Comparison of ENCODE assay signal across 8 cellular contexts in the genomic region with DNA sequence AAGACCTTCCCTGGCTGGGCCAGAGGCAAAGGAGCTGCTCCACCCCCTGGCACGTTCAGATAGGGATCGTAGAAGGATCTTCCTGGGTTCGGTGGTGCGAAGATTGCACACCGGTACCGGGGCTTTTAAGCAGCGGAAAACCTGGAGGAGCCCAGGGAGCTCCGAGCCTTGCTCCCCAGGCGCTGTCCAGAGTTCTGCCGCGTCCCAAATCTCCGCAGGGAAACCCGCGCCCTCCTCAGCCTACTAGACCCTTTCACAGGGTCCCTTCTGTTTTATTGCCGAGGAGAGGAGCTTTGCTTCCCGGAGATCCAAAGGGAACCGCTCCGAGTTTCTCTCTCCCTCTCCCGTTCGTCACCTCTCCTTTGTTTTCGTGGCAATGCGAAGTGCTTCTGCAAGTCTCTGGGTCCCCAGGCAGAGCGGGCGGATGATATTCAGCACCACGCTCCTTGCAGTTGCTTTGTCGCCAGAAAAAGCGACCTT. TPM values are rescaled to one million over a fixed set of nuclear protein-coding genes. Genes with fewer than 3 reads are reported as not detected.
DNase-seq lines count a peak whose midpoint lies in the region; ATAC-seq and TF ChIP-seq lines count a peak whose summit lies in the region.

No MANE protein-coding gene starts in this region.

- DNase-seq in left cardiac atrium (peak; percentile 24), right atrium auricular region (ENCODE audit: low spot score) (no peak), MCF 10A (ENCODE audit: unreplicated experiment) (no peak), lower lobe of right lung (no peak), RKO (ENCODE audit: low spot score) (no peak), Karpas-422 (no peak)

- H3K9me3 ChIP-seq in right atrium auricular region (no peaks in the 10 kb centered on the region), lower lobe of right lung (no peaks in the 10 kb centered on the region), Karpas-422 (ENCODE audit: low read length) (no peaks in the 10 kb centered on the region)

- no peak overlapping the region for H2AFZ ChIP-seq in Karpas-422 (ENCODE audit: low read length)

- H3K27ac ChIP-seq in right atrium auricular region: no peak overlapping the region
- H3K27ac ChIP-seq in lower lobe of right lung: no peak overlapping the region
- H3K27ac ChIP-seq in Karpas-422 (ENCODE audit: low read length): no peak overlapping the region

- H3K9ac ChIP-seq in Karpas-422 (ENCODE audit: low read length): no peak overlapping the region

- H3K36me3 Mint-ChIP-seq in MCF 10A (ENCODE audit: insufficient read depth, unreplicated experiment): no peaks in the 10 kb centered on the region

- no peaks in the 10 kb centered on the region for H4K20me1 ChIP-seq in Karpas-422 (ENCODE audit: insufficient read depth, low read depth, low read length)

- H3K4me2 ChIP-seq in Karpas-422 (ENCODE audit: low read depth, low read length, poor library complexity, severe bottlenecking): no peak overlapping the region

- CTCF ChIA-PET in MCF 10A (lab: Yijun Ruan, JAX): interaction anchor here (0.6 to 1.4 kb wide), 4 partner anchors 19 to 825 kb away, joined by 3 to 5 read pairs (median 3); no protein-coding TSS in a partner anchor

- H3K4me3 ChIP-seq in right atrium auricular region (peak overlapping the region in 1 of 2 donors; percentile 17), lower lobe of right lung (no peak overlapping the region), Karpas-422 (ENCODE audit: low read length) (no peak overlapping the region)

- H3K27me3 ChIP-seq in right atrium auricular region (peaks cover 5 to 8% of the 10 kb centered on the region in 2 donors), lower lobe of right lung (ENCODE audit: low read depth) (peaks cover 37% of the 10 kb centered on the region), Karpas-422 (ENCODE audit: low read length) (no peaks in the 10 kb centered on the region)

- peak overlapping the region; percentile 47 for H3K4me3 Mint-ChIP-seq in MCF 10A (ENCODE audit: unreplicated experiment)

- no peak for TF ChIP-seq CTCF in right atrium auricular region (IDR thresholded peaks at IDR 0.05)
- no peak for TF ChIP-seq CTCF in MCF 10A (IDR thresholded peaks at IDR 0.05; ENCODE audit: unreplicated experiment)
- TF ChIP-seq CTCF in lower lobe of right lung (IDR thresholded peaks at IDR 0.05): no peak

- no peak overlapping the region for H3K27ac Mint-ChIP-seq in MCF 10A (ENCODE audit: low read depth, unreplicated experiment)

- no peaks in the 10 kb centered on the region for H3K9me3 Mint-ChIP-seq in MCF 10A (ENCODE audit: unreplicated experiment)

- H3K4me1 Mint-ChIP-seq in MCF 10A (ENCODE audit: insufficient read depth, unreplicated experiment): peaks cover 8% of the 10 kb centered on the region

- no TSS peak for BruUV-seq in MCF 10A (replicated peaks; lab: Mats Ljungman, UMichigan)

- H3K36me3 ChIP-seq in right atrium auricular region (no peaks in the 10 kb centered on the region), lower lobe of right lung (no peaks in the 10 kb centered on the region), Karpas-422 (ENCODE audit: insufficient read depth, low read length) (no peaks in the 10 kb centered on the region)

- intact Hi-C loops in left cardiac atrium (cut with DNase I): no loop called here
- intact Hi-C loops in MCF 10A (cut with micrococcal nuclease): no loop called here
- intact Hi-C loops in lower lobe of right lung (cut with DNase I): no loop called here

- H3K27me3 Mint-ChIP-seq in MCF 10A (ENCODE audit: insufficient read depth, unreplicated experiment): peaks cover 15% of the 10 kb centered on the region

- ATAC-seq in left cardiac atrium: peak; percentile 41 to 57
- ATAC-seq in lower lobe of right lung: peak; percentile 55 to 57
- no peak for ATAC-seq in HG03108 (IDR thresholded peaks at IDR 0.05; ENCODE audit: unreplicated experiment)
- no peak for ATAC-seq in HG03025 (IDR thresholded peaks at IDR 0.05; ENCODE audit: low FRiP score, unreplicated experiment)

- H3K4me1 ChIP-seq in right atrium auricular region (peaks cover 0 to 13% of the 10 kb centered on the region in 2 donors), lower lobe of right lung (peaks cover 10% of the 10 kb centered on the region), Karpas-422 (ENCODE audit: low read length) (no peaks in the 10 kb centered on the region)

- H3K9me2 ChIP-seq in Karpas-422 (replicated peaks; ENCODE audit: insufficient read depth, low read length): no peaks in the 10 kb centered on the region

- POLR2A ChIA-PET in MCF 10A (lab: Yijun Ruan, JAX): interaction anchor here (1.9 kb wide), 1 partner anchor 9 kb away, joined by 5 read pairs; no protein-coding TSS in a partner anchor

- no peaks in the 10 kb centered on the region for H3K79me2 ChIP-seq in Karpas-422 (ENCODE audit: low read length)

RNA-seq across cellular contexts. Expression of gene TMEM196, which starts 0.5 kb away (rescaled TPM):
- total RNA-seq in left cardiac atrium (not detected), right atrium auricular region (not detected), MCF 10A (2022) (not detected in 2 replicates), lower lobe of right lung (not detected)
- not detected in 2 replicates for total RNA-seq in Karpas-422 (2014; rRNA removed; shearing (Covaris generic); ENCODE audit: low replicate concordance)

Comparison
In these comparisons a context has a peak if more than half of its experiments do, and no peak if none do; other contexts are left out.
1. ATAC-seq: peak in left cardiac atrium (2 of 2) and lower lobe of right lung (2 of 2); none in HG03108 (single experiment) and HG03025 (single experiment).